In genomic region chr7:149510248-149510647, GRCh38 we compare ENCODE assay signal across 29 cellular contexts.
"Had no signal": no experiment of that assay in that cellular context is flagged by ENCODE, and none has a peak within 500 bp of the region (broad histone marks: within the 10 kb centered on the region; RNA-seq: fewer than 3 reads in every experiment).

No MANE protein-coding gene starts in this region.

- H3K4me3 ChIP-seq: adrenal gland, ascending aorta, body of pancreas, breast epithelium, cardiac muscle cell had no signal

- H3K4me1 ChIP-seq: adrenal gland, ascending aorta, body of pancreas, breast epithelium had no signal

- H3K36me3 ChIP-seq: adrenal gland, ascending aorta, brain microvascular endothelial cell, breast epithelium, cardiac muscle cell had no signal

- H3K27ac ChIP-seq: adrenal gland, ascending aorta, body of pancreas, brain microvascular endothelial cell, breast epithelium, cardiac muscle cell had no signal

- DNase-seq: activated effector memory CD4-positive, alpha-beta T cell treated with anti-CD3 and anti-CD28 coated beads, Interleukin-2, amount 50 U/mL, for 16 hours; activated effector memory CD4-positive, alpha-beta T cell treated with Interleukin-2 at 50 U/mL for 16 hours; activated gamma-delta T cell; activated gamma-delta T cell treated with Interleukin-2 at 50 U/mL for 16 hours; activated naive CD4-positive, alpha-beta T cell; activated naive CD4-positive, alpha-beta T cell treated with anti-CD3 and anti-CD28 coated beads for 36 hours; activated naive CD4-positive, alpha-beta T cell treated with anti-CD3 and anti-CD28 coated beads, Interleukin-2, amount 10 ng/mL, durations not matched to agents 7 days and 5 days; activated naive CD4-positive, alpha-beta T cell treated with anti-CD3 and anti-CD28 coated beads, Interleukin-2, amount 50 U/mL, for 16 hours; activated naive CD4-positive, alpha-beta T cell treated with Interleukin-2 at 50 U/mL for 16 hours; activated naive CD8-positive, alpha-beta T cell treated with anti-CD3 and anti-CD28 coated beads for 36 hours; activated naive CD8-positive, alpha-beta T cell treated with anti-CD3 and anti-CD28 coated beads, Interleukin-2, amount 10 ng/mL, durations not matched to agents 7 days and 5 days; activated naive CD8-positive, alpha-beta T cell treated with anti-CD3 and anti-CD28 coated beads, Interleukin-2, amount 50 U/mL, for 24 hours; activated T-cell treated with anti-CD3 and anti-CD28 coated beads, Interleukin-2, amount 50 U/mL, for 24 hours; activated T-cell treated with anti-CD3 and anti-CD28 coated beads, Interleukin-2, amount 50 U/mL, for 4 hours; activated T-cell treated with anti-CD3 and anti-CD28 coated beads, Interleukin-2, amount 50 U/mL, for 48 hours; activated T-cell treated with anti-CD3 and anti-CD28 coated beads, Interleukin-2, amount 50 U/mL, for 72 hours; adrenal gland; amniotic stem cell; amygdala; anterior cingulate cortex; aorta; body of pancreas; brain microvascular endothelial cell; caudate nucleus; central memory CD4-positive, alpha-beta T cell; cerebellar nuclear complex had no signal
